ENCODE assay signal across 10 cellular contexts in genomic region chr17:39867084-39867890, GRCh38. TPM values are rescaled to one million over a fixed set of nuclear protein-coding genes. Genes with fewer than 3 reads are reported as not detected.
A peak's percentile ranks its signal among the peaks of the same experiment; 100 is the strongest.
DNase-seq lines count a peak whose midpoint lies in the region; ATAC-seq and TF ChIP-seq lines count a peak whose summit lies in the region.
"Had no signal": no experiment of that assay in that cellular context is flagged by ENCODE, and none has a peak within 500 bp of the region (broad histone marks: within the 10 kb centered on the region; RNA-seq: fewer than 3 reads in every experiment).

No MANE protein-coding gene starts in this region.

- DNase-seq in CD4-positive, alpha-beta memory T cell, result peak; percentile 66 to 87 (median 68)
- DNase-seq in Peyer's patch (peak in 2 of 3 donors; percentile 39 to 57), HuH-7.5 (ENCODE audit: low spot score) (no peak), NCI-H1694 treated with DMSO at 0.1 percent for 48 hours (lab: John Stamatoyannopoulos, UW) (no peak), HEK293T (ENCODE audit: extremely low spot score) (no peak)

- H3K4me3 ChIP-seq in CD4-positive, alpha-beta memory T cell (ENCODE audit: low read length in 2 of 2), result peak overlapping the region; percentile 47 to 55
- H3K4me3 ChIP-seq in Peyer's patch, result peak overlapping the region; percentile 19 to 30 (median 23)
- peak overlapping the region; percentile 38 to 54 for H3K4me3 ChIP-seq in duodenal mucosa (ENCODE audit: low read depth in 1 of 2, low read length in 2 of 2)

- POLR2A ChIA-PET in CD4-positive, alpha-beta memory T cell (lab: Charles Lee; ENCODE audit: partially characterized antibody), result interaction anchor here (0.6 to 1.0 kb wide), 8 partner anchors 53 to 114 kb away, joined by 3 to 6 read pairs (median 3); no protein-coding TSS in a partner anchor
- POLR2A ChIA-PET in HEK293T (lab: Yijun Ruan, JAX), result no interaction called here

- intact Hi-C loops in CD4-positive, alpha-beta memory T cell (cut with micrococcal nuclease), result loop anchor here (1.0 to 2.0 kb wide), 4 partner anchors 60 to 244 kb away; partner anchors contain the start of genes LRRC3C, ORMDL3 and PSMD3

- H3K4me1 Mint-ChIP-seq in CD4-positive, alpha-beta memory T cell, result peaks cover 35 to 64% (median 49%) of the 10 kb centered on the region in 4 donors

- peak overlapping the region; percentile 93 for H3K27ac ChIP-seq in CD4-positive, alpha-beta memory T cell (ENCODE audit: low read depth, low read length)
- peak overlapping the region; percentile 51 to 90 (median 61) for H3K27ac ChIP-seq in Peyer's patch
- H3K27ac ChIP-seq in duodenal mucosa (ENCODE audit: low read depth, low read length), result no peak overlapping the region

- H3K4me1 ChIP-seq in CD4-positive, alpha-beta memory T cell (ENCODE audit: insufficient read depth, low read length), result peaks cover 42% of the 10 kb centered on the region
- peaks cover 0 to 9% (median 3%) of the 10 kb centered on the region in 4 donors for H3K4me1 ChIP-seq in Peyer's patch
- peaks cover 4 to 10% of the 10 kb centered on the region in 2 donors for H3K4me1 ChIP-seq in duodenal mucosa (ENCODE audit: control insufficient read depth in 1 of 2, insufficient read depth in 2 of 2, low read length in 2 of 2)

- peak overlapping the region; percentile 79 to 93 (median 84) for H3K4me3 Mint-ChIP-seq in CD4-positive, alpha-beta memory T cell

- peak overlapping the region; percentile 96 to 99 (median 98) for H3K27ac Mint-ChIP-seq in CD4-positive, alpha-beta memory T cell

- no peaks in the 10 kb centered on the region for H3K27me3 ChIP-seq in CD4-positive, alpha-beta memory T cell (ENCODE audit: insufficient read depth, low read length)
- H3K27me3 ChIP-seq in Peyer's patch, result no peaks in the 10 kb centered on the region
- peaks cover 22 to 30% of the 10 kb centered on the region in 2 donors for H3K27me3 ChIP-seq in duodenal mucosa (ENCODE audit: control insufficient read depth in 1 of 2, insufficient read depth in 2 of 2, low read length in 2 of 2)

- H3K36me3 Mint-ChIP-seq in CD4-positive, alpha-beta memory T cell, result peaks cover 0 to 10% of the 10 kb centered on the region in 2 donors

- no peaks in the 10 kb centered on the region for H3K9me3 ChIP-seq in CD4-positive, alpha-beta memory T cell (ENCODE audit: control insufficient read depth in 1 of 2, low read length in 2 of 2)
- peaks cover 0 to 5% (median 0%) of the 10 kb centered on the region in 4 donors for H3K9me3 ChIP-seq in Peyer's patch
- H3K9me3 ChIP-seq in duodenal mucosa (ENCODE audit: control insufficient read depth in 1 of 2, low read length in 2 of 2), result no peaks in the 10 kb centered on the region

- H3K36me3 ChIP-seq in CD4-positive, alpha-beta memory T cell (ENCODE audit: insufficient read depth, low read length), result no peaks in the 10 kb centered on the region
- no peaks in the 10 kb centered on the region for H3K36me3 ChIP-seq in Peyer's patch
- no peaks in the 10 kb centered on the region for H3K36me3 ChIP-seq in duodenal mucosa (ENCODE audit: control insufficient read depth in 1 of 2, insufficient read depth in 2 of 2, low read length in 2 of 2)

- no peak for TF ChIP-seq CTCF in Peyer's patch (IDR thresholded peaks at IDR 0.05)

- no peaks in the 10 kb centered on the region for H3K9me3 Mint-ChIP-seq in CD4-positive, alpha-beta memory T cell

- no peak for TF ChIP-seq POLR2A in Peyer's patch (IDR thresholded peaks at IDR 0.05)

- CTCF ChIA-PET in CD4-positive, alpha-beta memory T cell (lab: Charles Lee; ENCODE audit: partially characterized antibody), result no interaction called here
- CTCF ChIA-PET in HEK293T (lab: Yijun Ruan, JAX), result no interaction called here

- H3K27me3 Mint-ChIP-seq in CD4-positive, alpha-beta memory T cell, result no peaks in the 10 kb centered on the region

- H3K9ac ChIP-seq in duodenal mucosa (ENCODE audit: low read depth in 1 of 2, low read length in 2 of 2), result no peak overlapping the region

- ATAC-seq in GM21529 (IDR thresholded peaks at IDR 0.05; ENCODE audit: unreplicated experiment), result peak; percentile 53
- ATAC-seq in SK-N-SH treated with all-trans-retinoic acid at 6 μM for 48 hours, result no peak

TF ChIP-seq in SK-N-SH treated with all-trans-retinoic acid at 6 μM for 48 hours, 23 proteins besides CTCF, POLR2A, EP300 and RAD21:
- TF ChIP-seq BACH2 (CRISPR knock-in tag; IDR thresholded peaks at IDR 0.05; ENCODE audit: borderline replicate concordance), result no peak
- no peak for TF ChIP-seq ISL1 (CRISPR knock-in tag; IDR thresholded peaks at IDR 0.05)
- TF ChIP-seq ZNF565 (CRISPR knock-in tag; conservative IDR thresholded peaks at IDR 0.05; ENCODE audit: low read depth), result no peak
- no peak for TF ChIP-seq SNAI2 (CRISPR knock-in tag; IDR thresholded peaks at IDR 0.05)

TF ChIP-seq in HEK293T, 16 proteins besides CTCF, POLR2A, EP300 and RAD21:
- TF ChIP-seq PKNOX1 (IDR thresholded peaks at IDR 0.05) (no peak), CTBP1 (IDR thresholded peaks at IDR 0.05; ENCODE audit: borderline replicate concordance) (no peak), BHLHE40 (IDR thresholded peaks at IDR 0.05; ENCODE audit: borderline replicate concordance) (no peak), FOXA1 (IDR thresholded peaks at IDR 0.05) (no peak), ZNF384 (IDR thresholded peaks at IDR 0.05) (no peak), SP1 (IDR thresholded peaks at IDR 0.05) (no peak), HDGF (IDR thresholded peaks at IDR 0.05; ENCODE audit: borderline replicate concordance) (no peak), FOXM1 (IDR thresholded peaks at IDR 0.05; ENCODE audit: borderline replicate concordance) (no peak), SUZ12 (IDR thresholded peaks at IDR 0.05) (no peak), NFRKB (IDR thresholded peaks at IDR 0.05) (no peak), ARNT (IDR thresholded peaks at IDR 0.05) (no peak), ELF4 (IDR thresholded peaks at IDR 0.05) (no peak), TARDBP (IDR thresholded peaks at IDR 0.05) (no peak), FOXK2 (IDR thresholded peaks at IDR 0.05) (no peak)

RNA-seq across cellular contexts. Expression of gene ZPBP2, which starts 0.7 kb away (rescaled TPM):
- 1 to 10 TPM in 1 of 2 experiments, under 1 TPM in 1; 0.35 to 1.2 TPM for total RNA-seq in CD4-positive, alpha-beta memory T cell
- polyA plus RNA-seq in CD4-positive, alpha-beta memory T cell, result under 1 TPM in 1 of 2 donors, not detected in 1; 0.25 TPM
- total RNA-seq in Peyer's patch, result not detected
- total RNA-seq: myocyte had no signal
- polyA plus RNA-seq: BJ had no signal

RNA-seq across cellular contexts. Expression of gene IKZF3, which starts 3.2 kb away (rescaled TPM):
- 100 to 1,000 TPM; 116 to 118 TPM for total RNA-seq in CD4-positive, alpha-beta memory T cell
- 10 to 100 TPM in 1 of 2 donors, 1 to 10 TPM in 1; 3.2 to 87.4 TPM for polyA plus RNA-seq in CD4-positive, alpha-beta memory T cell
- total RNA-seq in Peyer's patch, result 10 to 100 TPM in 1 of 4 donors, 1 to 10 TPM in 3; 5.4 to 45.4 (median 7.0) TPM
- total RNA-seq: myocyte had no signal
- polyA plus RNA-seq: BJ had no signal

RNA-seq across cellular contexts. Expression of gene GSDMB, which starts 51.1 kb away (rescaled TPM):
- total RNA-seq in CD4-positive, alpha-beta memory T cell, result 10 to 100 TPM; 41.4 to 47.4 TPM
- polyA plus RNA-seq in CD4-positive, alpha-beta memory T cell, result 1 to 10 TPM; 3.2 to 3.9 TPM
- 100 to 1,000 TPM in 3 of 4 donors, 10 to 100 TPM in 1; 91.6 to 277 (median 235) TPM for total RNA-seq in Peyer's patch

Comparison
In these comparisons a context has a peak if more than half of its experiments do, and no peak if none do; other contexts are left out.
1. DNase-seq: peak in CD4-positive, alpha-beta memory T cell (5 of 5) and Peyer's patch (2 of 3); none in HuH-7.5 (single experiment), NCI-H1694 treated with DMSO at 0.1 percent for 48 hours (single experiment) and HEK293T (single experiment).
2. Peak in every context shown above with its lines, with median percentiles within 50 percentile points of each other: H3K4me3 ChIP-seq.